ENCODE assay signal across 11 cellular contexts in the genomic region with DNA sequence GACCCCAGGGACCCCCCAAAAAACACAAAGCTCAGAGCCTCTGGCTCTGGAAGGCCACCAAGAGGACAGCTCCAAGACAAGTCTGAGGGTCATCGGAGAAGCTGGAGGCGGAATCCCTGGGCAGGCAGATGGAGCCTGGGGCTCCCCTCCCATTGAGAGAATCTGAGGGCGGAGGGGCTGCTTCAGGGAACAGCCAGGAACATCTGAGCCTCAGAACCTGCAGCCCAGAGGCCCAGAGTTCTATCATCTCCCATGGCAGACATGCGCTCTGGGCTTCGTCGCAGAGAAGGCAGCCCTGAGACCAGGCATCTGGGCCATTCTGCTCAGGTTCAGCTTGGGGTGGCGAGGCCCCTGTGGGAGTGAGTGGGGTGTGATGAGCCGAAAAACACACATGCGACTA. TPM values are rescaled to one million over a fixed set of nuclear protein-coding genes. Genes with fewer than 3 reads are reported as not detected.
"Had no signal": no experiment of that assay in that cellular context is flagged by ENCODE, and none has a peak within 500 bp of the region (broad histone marks: within the 10 kb centered on the region; RNA-seq: fewer than 3 reads in every experiment).

No MANE protein-coding gene starts in this region.

- DNase-seq: GM23248, GOT3, KG1 had no signal

- H3K4me3 ChIP-seq: GM23248, HAP-1 had no signal

- H3K27ac Mint-ChIP-seq: IgD-negative memory B cell had no signal

- H3K36me3 ChIP-seq: HAP-1 had no signal

- H3K4me1 Mint-ChIP-seq: IgD-negative memory B cell had no signal

- ATAC-seq: HCT116 had no signal

- H3K36me3 Mint-ChIP-seq: IgD-negative memory B cell had no signal

- H2AFZ ChIP-seq: GM23248 had no signal

- H3K9ac ChIP-seq: GM23248 had no signal

- FAIRE-seq: HepG2 had no signal

- H3K9me3 Mint-ChIP-seq: IgD-negative memory B cell had no signal

- H3K27ac ChIP-seq: GM23248, HL-60 had no signal

- H3K4me3 Mint-ChIP-seq: IgD-negative memory B cell had no signal

- H3K4me1 ChIP-seq: HAP-1 had no signal

- H3K9me3 ChIP-seq: HAP-1 had no signal

RNA-seq across cellular contexts. Expression of a gene that starts 7.1 kb away (rescaled TPM):
- total RNA-seq: GM23248, H4, H7, HepG2, HT1080 had no signal
- polyA plus RNA-seq: GM23248, HepG2, IgD-negative memory B cell had no signal

RNA-seq across cellular contexts. Expression of a gene that starts 53.5 kb away (rescaled TPM):
- total RNA-seq: GM23248, HepG2, HT1080 had no signal
- polyA plus RNA-seq: GM23248, HepG2, IgD-negative memory B cell had no signal

RNA-seq across cellular contexts. Expression of a gene that starts 56.8 kb away (rescaled TPM):
- total RNA-seq: GM23248 had no signal
- polyA plus RNA-seq: IgD-negative memory B cell had no signal
